ENCODE assay signal across 1 cellular context in genomic region chr3:66038726-66039589, GRCh38.
TF ChIP-seq lines count a peak whose summit lies in the region.

MAGI1 (minus strand) TSS chr3:66038918; CDS start chr3:66038308, 610 bp downstream.

TF ChIP-seq in HEK293, 187 proteins besides CTCF, POLR2A, EP300 and RAD21 (continued from another document and continues in another):
- TF ChIP-seq, protein P1, sequence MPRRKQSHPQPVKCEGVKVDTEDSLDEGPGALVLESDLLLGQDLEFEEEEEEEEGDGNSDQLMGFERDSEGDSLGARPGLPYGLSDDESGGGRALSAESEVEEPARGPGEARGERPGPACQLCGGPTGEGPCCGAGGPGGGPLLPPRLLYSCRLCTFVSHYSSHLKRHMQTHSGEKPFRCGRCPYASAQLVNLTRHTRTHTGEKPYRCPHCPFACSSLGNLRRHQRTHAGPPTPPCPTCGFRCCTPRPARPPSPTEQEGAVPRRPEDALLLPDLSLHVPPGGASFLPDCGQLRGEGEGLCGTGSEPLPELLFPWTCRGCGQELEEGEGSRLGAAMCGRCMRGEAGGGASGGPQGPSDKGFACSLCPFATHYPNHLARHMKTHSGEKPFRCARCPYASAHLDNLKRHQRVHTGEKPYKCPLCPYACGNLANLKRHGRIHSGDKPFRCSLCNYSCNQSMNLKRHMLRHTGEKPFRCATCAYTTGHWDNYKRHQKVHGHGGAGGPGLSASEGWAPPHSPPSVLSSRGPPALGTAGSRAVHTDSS (tag by site-specific recombination; IDR thresholded peaks at IDR 0.05): no peak
- TF ChIP-seq, protein P2, sequence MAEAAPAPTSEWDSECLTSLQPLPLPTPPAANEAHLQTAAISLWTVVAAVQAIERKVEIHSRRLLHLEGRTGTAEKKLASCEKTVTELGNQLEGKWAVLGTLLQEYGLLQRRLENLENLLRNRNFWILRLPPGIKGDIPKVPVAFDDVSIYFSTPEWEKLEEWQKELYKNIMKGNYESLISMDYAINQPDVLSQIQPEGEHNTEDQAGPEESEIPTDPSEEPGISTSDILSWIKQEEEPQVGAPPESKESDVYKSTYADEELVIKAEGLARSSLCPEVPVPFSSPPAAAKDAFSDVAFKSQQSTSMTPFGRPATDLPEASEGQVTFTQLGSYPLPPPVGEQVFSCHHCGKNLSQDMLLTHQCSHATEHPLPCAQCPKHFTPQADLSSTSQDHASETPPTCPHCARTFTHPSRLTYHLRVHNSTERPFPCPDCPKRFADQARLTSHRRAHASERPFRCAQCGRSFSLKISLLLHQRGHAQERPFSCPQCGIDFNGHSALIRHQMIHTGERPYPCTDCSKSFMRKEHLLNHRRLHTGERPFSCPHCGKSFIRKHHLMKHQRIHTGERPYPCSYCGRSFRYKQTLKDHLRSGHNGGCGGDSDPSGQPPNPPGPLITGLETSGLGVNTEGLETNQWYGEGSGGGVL (tag by site-specific recombination; IDR thresholded peaks at IDR 0.05): peak; percentile 79
- TF ChIP-seq ZSCAN4 (tag by site-specific recombination; IDR thresholded peaks at IDR 0.05) (no peak), ZNF48 (tag by site-specific recombination; IDR thresholded peaks at IDR 0.05) (no peak), TRIM28 (IDR thresholded peaks at IDR 0.05; ENCODE audit: borderline replicate concordance, low read length) (0 out of 2 replicates have a peak, but pooled peaks have one; percentile 26), KLF7 (tag by site-specific recombination; IDR thresholded peaks at IDR 0.05; ENCODE audit: borderline replicate concordance) (no peak), ZNF529 (tag by site-specific recombination; IDR thresholded peaks at IDR 0.05; ENCODE audit: insufficient replicate concordance) (no peak), ZNF610 (tag by site-specific recombination; IDR thresholded peaks at IDR 0.05; ENCODE audit: borderline replicate concordance) (peak; percentile 59; the same call in 1 of the 2 replicates), KLF1 (tag by site-specific recombination; IDR thresholded peaks at IDR 0.05) (peak; percentile 16; the same call in 1 of the 2 replicates), ZNF19 (tag by site-specific recombination; IDR thresholded peaks at IDR 0.05; ENCODE audit: low read depth) (no peak), GLI2 (tag by site-specific recombination; IDR thresholded peaks at IDR 0.05; ENCODE audit: borderline replicate concordance, low read depth) (no peak), ZFHX2 (tag by site-specific recombination; conservative IDR thresholded peaks at IDR 0.05) (peak; percentile 31; the same call in 1 of the 2 replicates), ZNF768 (tag by site-specific recombination; IDR thresholded peaks at IDR 0.05) (no peak), ZBTB20 (tag by site-specific recombination; IDR thresholded peaks at IDR 0.05) (peak; percentile 71), ZNF223 (tag by site-specific recombination; IDR thresholded peaks at IDR 0.05) (no peak), ZNF677 (tag by site-specific recombination; IDR thresholded peaks at IDR 0.05) (no peak), ZNF623 (tag by site-specific recombination; IDR thresholded peaks at IDR 0.05) (no peak), ZXDB (tag by site-specific recombination; IDR thresholded peaks at IDR 0.05) (peak; percentile 58; the same call in 1 of the 2 replicates), ZNF24 (tag by site-specific recombination; IDR thresholded peaks at IDR 0.05) (peak; percentile 37; the same call in 1 of the 2 replicates), ZNF621 (tag by site-specific recombination; IDR thresholded peaks at IDR 0.05) (no peak), ZNF404 (tag by site-specific recombination; IDR thresholded peaks at IDR 0.05) (no peak), ZNF274 (IDR thresholded peaks at IDR 0.05; ENCODE audit: low read length) (no peak), ZNF274 (tag by site-specific recombination; IDR thresholded peaks at IDR 0.05; ENCODE audit: borderline replicate concordance) (no peak), ZBTB10 (tag by site-specific recombination; IDR thresholded peaks at IDR 0.05) (peak; percentile 96), ZNF311 (tag by site-specific recombination; IDR thresholded peaks at IDR 0.05; ENCODE audit: borderline replicate concordance) (no peak), ZNF555 (tag by site-specific recombination; conservative IDR thresholded peaks at IDR 0.05) (no peak), ZBTB6 (tag by site-specific recombination; IDR thresholded peaks at IDR 0.05) (0 out of 2 replicates have a peak, but pooled peaks have one; percentile 16), SP7 (tag by site-specific recombination; IDR thresholded peaks at IDR 0.05) (peak; percentile 45), HOXD13 (CRISPR knock-in tag; IDR thresholded peaks at IDR 0.05; ENCODE audit: borderline replicate concordance) (no peak), ZNF37A (tag by site-specific recombination; IDR thresholded peaks at IDR 0.05) (no peak), ZBTB8A (tag by site-specific recombination; IDR thresholded peaks at IDR 0.05) (no peak; the same call in 1 of the 2 replicates)
- TF ChIP-seq, protein P3, sequence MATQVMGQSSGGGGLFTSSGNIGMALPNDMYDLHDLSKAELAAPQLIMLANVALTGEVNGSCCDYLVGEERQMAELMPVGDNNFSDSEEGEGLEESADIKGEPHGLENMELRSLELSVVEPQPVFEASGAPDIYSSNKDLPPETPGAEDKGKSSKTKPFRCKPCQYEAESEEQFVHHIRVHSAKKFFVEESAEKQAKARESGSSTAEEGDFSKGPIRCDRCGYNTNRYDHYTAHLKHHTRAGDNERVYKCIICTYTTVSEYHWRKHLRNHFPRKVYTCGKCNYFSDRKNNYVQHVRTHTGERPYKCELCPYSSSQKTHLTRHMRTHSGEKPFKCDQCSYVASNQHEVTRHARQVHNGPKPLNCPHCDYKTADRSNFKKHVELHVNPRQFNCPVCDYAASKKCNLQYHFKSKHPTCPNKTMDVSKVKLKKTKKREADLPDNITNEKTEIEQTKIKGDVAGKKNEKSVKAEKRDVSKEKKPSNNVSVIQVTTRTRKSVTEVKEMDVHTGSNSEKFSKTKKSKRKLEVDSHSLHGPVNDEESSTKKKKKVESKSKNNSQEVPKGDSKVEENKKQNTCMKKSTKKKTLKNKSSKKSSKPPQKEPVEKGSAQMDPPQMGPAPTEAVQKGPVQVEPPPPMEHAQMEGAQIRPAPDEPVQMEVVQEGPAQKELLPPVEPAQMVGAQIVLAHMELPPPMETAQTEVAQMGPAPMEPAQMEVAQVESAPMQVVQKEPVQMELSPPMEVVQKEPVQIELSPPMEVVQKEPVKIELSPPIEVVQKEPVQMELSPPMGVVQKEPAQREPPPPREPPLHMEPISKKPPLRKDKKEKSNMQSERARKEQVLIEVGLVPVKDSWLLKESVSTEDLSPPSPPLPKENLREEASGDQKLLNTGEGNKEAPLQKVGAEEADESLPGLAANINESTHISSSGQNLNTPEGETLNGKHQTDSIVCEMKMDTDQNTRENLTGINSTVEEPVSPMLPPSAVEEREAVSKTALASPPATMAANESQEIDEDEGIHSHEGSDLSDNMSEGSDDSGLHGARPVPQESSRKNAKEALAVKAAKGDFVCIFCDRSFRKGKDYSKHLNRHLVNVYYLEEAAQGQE (tag by site-specific recombination; IDR thresholded peaks at IDR 0.05): no peak
- TF ChIP-seq, protein P4, sequence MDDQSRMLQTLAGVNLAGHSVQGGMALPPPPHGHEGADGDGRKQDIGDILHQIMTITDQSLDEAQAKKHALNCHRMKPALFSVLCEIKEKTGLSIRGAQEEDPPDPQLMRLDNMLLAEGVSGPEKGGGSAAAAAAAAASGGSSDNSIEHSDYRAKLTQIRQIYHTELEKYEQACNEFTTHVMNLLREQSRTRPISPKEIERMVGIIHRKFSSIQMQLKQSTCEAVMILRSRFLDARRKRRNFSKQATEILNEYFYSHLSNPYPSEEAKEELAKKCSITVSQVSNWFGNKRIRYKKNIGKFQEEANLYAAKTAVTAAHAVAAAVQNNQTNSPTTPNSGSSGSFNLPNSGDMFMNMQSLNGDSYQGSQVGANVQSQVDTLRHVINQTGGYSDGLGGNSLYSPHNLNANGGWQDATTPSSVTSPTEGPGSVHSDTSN (CRISPR knock-in tag; IDR thresholded peaks at IDR 0.05): peak; percentile 35; the same call in 1 of the 2 replicates
- TF ChIP-seq, protein P5, sequence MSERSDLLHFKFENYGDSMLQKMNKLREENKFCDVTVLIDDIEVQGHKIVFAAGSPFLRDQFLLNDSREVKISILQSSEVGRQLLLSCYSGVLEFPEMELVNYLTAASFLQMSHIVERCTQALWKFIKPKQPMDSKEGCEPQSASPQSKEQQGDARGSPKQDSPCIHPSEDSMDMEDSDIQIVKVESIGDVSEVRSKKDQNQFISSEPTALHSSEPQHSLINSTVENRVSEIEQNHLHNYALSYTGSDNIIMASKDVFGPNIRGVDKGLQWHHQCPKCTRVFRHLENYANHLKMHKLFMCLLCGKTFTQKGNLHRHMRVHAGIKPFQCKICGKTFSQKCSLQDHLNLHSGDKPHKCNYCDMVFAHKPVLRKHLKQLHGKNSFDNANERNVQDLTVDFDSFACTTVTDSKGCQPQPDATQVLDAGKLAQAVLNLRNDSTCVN (tag by site-specific recombination; optimal IDR thresholded peaks at IDR 0.05): peak; percentile 89
- TF ChIP-seq, protein P6, sequence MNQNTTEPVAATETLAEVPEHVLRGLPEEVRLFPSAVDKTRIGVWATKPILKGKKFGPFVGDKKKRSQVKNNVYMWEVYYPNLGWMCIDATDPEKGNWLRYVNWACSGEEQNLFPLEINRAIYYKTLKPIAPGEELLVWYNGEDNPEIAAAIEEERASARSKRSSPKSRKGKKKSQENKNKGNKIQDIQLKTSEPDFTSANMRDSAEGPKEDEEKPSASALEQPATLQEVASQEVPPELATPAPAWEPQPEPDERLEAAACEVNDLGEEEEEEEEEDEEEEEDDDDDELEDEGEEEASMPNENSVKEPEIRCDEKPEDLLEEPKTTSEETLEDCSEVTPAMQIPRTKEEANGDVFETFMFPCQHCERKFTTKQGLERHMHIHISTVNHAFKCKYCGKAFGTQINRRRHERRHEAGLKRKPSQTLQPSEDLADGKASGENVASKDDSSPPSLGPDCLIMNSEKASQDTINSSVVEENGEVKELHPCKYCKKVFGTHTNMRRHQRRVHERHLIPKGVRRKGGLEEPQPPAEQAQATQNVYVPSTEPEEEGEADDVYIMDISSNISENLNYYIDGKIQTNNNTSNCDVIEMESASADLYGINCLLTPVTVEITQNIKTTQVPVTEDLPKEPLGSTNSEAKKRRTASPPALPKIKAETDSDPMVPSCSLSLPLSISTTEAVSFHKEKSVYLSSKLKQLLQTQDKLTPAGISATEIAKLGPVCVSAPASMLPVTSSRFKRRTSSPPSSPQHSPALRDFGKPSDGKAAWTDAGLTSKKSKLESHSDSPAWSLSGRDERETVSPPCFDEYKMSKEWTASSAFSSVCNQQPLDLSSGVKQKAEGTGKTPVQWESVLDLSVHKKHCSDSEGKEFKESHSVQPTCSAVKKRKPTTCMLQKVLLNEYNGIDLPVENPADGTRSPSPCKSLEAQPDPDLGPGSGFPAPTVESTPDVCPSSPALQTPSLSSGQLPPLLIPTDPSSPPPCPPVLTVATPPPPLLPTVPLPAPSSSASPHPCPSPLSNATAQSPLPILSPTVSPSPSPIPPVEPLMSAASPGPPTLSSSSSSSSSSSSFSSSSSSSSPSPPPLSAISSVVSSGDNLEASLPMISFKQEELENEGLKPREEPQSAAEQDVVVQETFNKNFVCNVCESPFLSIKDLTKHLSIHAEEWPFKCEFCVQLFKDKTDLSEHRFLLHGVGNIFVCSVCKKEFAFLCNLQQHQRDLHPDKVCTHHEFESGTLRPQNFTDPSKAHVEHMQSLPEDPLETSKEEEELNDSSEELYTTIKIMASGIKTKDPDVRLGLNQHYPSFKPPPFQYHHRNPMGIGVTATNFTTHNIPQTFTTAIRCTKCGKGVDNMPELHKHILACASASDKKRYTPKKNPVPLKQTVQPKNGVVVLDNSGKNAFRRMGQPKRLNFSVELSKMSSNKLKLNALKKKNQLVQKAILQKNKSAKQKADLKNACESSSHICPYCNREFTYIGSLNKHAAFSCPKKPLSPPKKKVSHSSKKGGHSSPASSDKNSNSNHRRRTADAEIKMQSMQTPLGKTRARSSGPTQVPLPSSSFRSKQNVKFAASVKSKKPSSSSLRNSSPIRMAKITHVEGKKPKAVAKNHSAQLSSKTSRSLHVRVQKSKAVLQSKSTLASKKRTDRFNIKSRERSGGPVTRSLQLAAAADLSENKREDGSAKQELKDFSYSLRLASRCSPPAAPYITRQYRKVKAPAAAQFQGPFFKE (tag by site-specific recombination; IDR thresholded peaks at IDR 0.05; ENCODE audit: borderline replicate concordance): no peak
- TF ChIP-seq, protein P7, sequence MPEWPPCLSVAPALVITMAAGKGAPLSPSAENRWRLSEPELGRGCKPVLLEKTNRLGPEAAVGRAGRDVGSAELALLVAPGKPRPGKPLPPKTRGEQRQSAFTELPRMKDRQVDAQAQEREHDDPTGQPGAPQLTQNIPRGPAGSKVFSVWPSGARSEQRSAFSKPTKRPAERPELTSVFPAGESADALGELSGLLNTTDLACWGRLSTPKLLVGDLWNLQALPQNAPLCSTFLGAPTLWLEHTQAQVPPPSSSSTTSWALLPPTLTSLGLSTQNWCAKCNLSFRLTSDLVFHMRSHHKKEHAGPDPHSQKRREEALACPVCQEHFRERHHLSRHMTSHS (tag by site-specific recombination; IDR thresholded peaks at IDR 0.05): no peak
